1 cellular context compared by ENCODE assay signal in genomic region chr1:155984341-155984740, GRCh38.
A peak's percentile ranks its signal among the peaks of the same experiment; 100 is the strongest.
TF ChIP-seq lines count a peak whose summit lies in the region.

No MANE protein-coding gene starts in this region.

TF ChIP-seq in K562, 482 proteins besides CTCF, POLR2A, EP300 and RAD21:
- TF ChIP-seq CBX8 (IDR thresholded peaks at IDR 0.05; ENCODE audit: borderline replicate concordance, extremely low read depth, low read depth, low read length, poor library complexity, severe bottlenecking) (no peak), MAZ (CRISPR knock-in tag; conservative IDR thresholded peaks at IDR 0.05 in 1 of 2, IDR thresholded peaks at IDR 0.05 in 1 of 2) (no peak), POLR2AphosphoS5 (IDR thresholded peaks at IDR 0.05; ENCODE audit: control insufficient read depth, insufficient read depth, low read depth, low read length) (no peak), ILK (tag; IDR thresholded peaks at IDR 0.05; ENCODE audit: borderline replicate concordance, low read depth) (0 out of 2 replicates have a peak, but pooled peaks have one; percentile 8)
